ENCODE assay signal across 26 cellular contexts in the genomic region with DNA sequence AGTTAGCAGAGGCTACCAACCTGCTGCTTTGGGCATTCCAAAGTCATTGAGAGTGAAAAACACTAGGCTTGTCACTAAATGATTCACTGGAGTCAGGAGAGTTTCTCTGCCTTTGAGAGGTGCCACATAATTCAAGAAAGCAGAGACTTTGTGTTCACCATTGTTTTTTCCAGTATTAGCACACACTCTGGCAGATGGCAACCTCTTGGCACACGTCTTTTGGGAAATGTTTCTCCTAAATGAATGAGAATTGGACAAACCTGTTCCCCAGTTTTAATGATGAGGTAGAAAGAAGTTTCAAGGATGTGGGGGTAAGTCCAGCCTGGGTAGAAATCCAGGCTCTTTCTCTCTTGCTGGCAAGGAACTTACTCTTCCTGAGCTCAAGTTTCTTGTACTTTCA.
"Had no signal": no experiment of that assay in that cellular context is flagged by ENCODE, and none has a peak within 500 bp of the region (broad histone marks: within the 10 kb centered on the region; RNA-seq: fewer than 3 reads in every experiment).

No MANE protein-coding gene starts in this region.

- H3K4me3 ChIP-seq: esophagus squamous epithelium, gastrocnemius medialis, heart right ventricle, left lung, lower lobe of right lung had no signal

- H3K27ac ChIP-seq: epithelial cell of prostate, esophagus squamous epithelium, gastrocnemius medialis, heart right ventricle, left lung, lower lobe of right lung had no signal

- FAIRE-seq: endometrium, islet of Langerhans, keratinocyte had no signal

- H3K36me3 ChIP-seq: esophagus squamous epithelium, gastrocnemius medialis, heart right ventricle, left lung, lower lobe of right lung had no signal

- H3K27me3 ChIP-seq: esophagus squamous epithelium, gastrocnemius medialis, heart right ventricle, left lung had no signal

- DNase-seq: cortex of kidney; effector CD8-positive, alpha-beta T cell; effector memory CD8-positive, alpha-beta T cell; endodermal cell; erythroblast; esophagus squamous epithelium; foreskin fibroblast; foreskin melanocyte; gastrocnemius medialis; glutamatergic neuron; head of caudate nucleus; heart right ventricle; hippocampal formation; left cardiac atrium; left lung; left ventricle myocardium superior; lower lobe of right lung; mesendoderm; midbrain; naive thymus-derived CD4-positive, alpha-beta T cell; natural killer cell had no signal

- ATAC-seq: effector memory CD8-positive, alpha-beta T cell; esophagus mucosa; gastrocnemius medialis; heart right ventricle; left cardiac atrium; left lung; left ventricle myocardium superior; lower lobe of right lung; naive thymus-derived CD4-positive, alpha-beta T cell; natural killer cell had no signal

- H3K4me1 ChIP-seq: esophagus squamous epithelium, gastrocnemius medialis, heart right ventricle, left lung, lower lobe of right lung had no signal

- H3K9me3 ChIP-seq: esophagus squamous epithelium, gastrocnemius medialis, heart right ventricle, left lung, lower lobe of right lung had no signal
